ENCODE assay signal across 8 cellular contexts in genomic region chr9:91089405-91090131, GRCh38.
DNase-seq lines count a peak whose midpoint lies in the region; ATAC-seq, FAIRE-seq and TF ChIP-seq lines count a peak whose summit lies in the region.

No MANE protein-coding gene starts in this region.

- TF ChIP-seq CTCF in fibroblast of villous mesenchyme (IDR thresholded peaks at IDR 0.05; ENCODE audit: insufficient read depth, low read depth, low read length): peak; percentile 68

- H3K4me3 ChIP-seq in fibroblast of villous mesenchyme (ENCODE audit: low read depth, low read length) (no peak overlapping the region), skeletal muscle cell (ENCODE audit: low read depth, low read length) (no peak overlapping the region)

- peak; percentile 28 for FAIRE-seq in GM19239 (lab: Jason Lieb, UNC)

- DNase-seq in AG20443 (ENCODE audit: low spot score): peak; percentile 65
- no peak for DNase-seq in GM19239 (ENCODE audit: insufficient read length, low spot score)
- peak; percentile 39 for DNase-seq in SW480 (ENCODE audit: low spot score)
- peak; percentile 72 for DNase-seq in fibroblast of villous mesenchyme (ENCODE audit: low read depth)
- DNase-seq in skeletal muscle cell (ENCODE audit: low read depth): peak; percentile 40
- no peak for DNase-seq in NCI-H446 (lab: John Stamatoyannopoulos, UW)
- DNase-seq in ureter (ENCODE audit: low spot score): no peak

- ATAC-seq in GM19023 (IDR thresholded peaks at IDR 0.05; ENCODE audit: unreplicated experiment): no peak

Comparison
In these comparisons a context has a peak if more than half of its experiments do, and no peak if none do; other contexts are left out.
1. DNase-seq: peak in AG20443 (single experiment), SW480 (single experiment), fibroblast of villous mesenchyme (single experiment) and skeletal muscle cell (single experiment); none in GM19239 (single experiment), NCI-H446 (0 of 2) and ureter (single experiment).